Comparison of ENCODE assay signal across 8 cellular contexts in genomic region chr11:64245797-64246623, GRCh38. TPM values are rescaled to one million over a fixed set of nuclear protein-coding genes. Genes with fewer than 3 reads are reported as not detected.
A peak's percentile ranks its signal among the peaks of the same experiment; 100 is the strongest.
DNase-seq lines count a peak whose midpoint lies in the region; ATAC-seq and TF ChIP-seq lines count a peak whose summit lies in the region.

No MANE protein-coding gene starts in this region.

- H3K4me3 Mint-ChIP-seq in H9 (peak overlapping the region; percentile 88 to 94), glutamatergic neuron (ENCODE audit: unreplicated experiment) (peak overlapping the region; percentile 88), progenitor cell of endocrine pancreas (ENCODE audit: low read depth) (peak overlapping the region; percentile 86)

- no CpG with 5 or more reads among the region's 47 CpGs for WGBS in H9 (ENCODE audit: extremely low coverage, insufficient read length, low lambda C conversion rate)

- H3K27ac Mint-ChIP-seq in H9 (peak overlapping the region in 2 of 3 experiments; percentile 67 to 87; a peak in 6 of 7 replicates), glutamatergic neuron (ENCODE audit: unreplicated experiment) (peak overlapping the region; percentile 77), progenitor cell of endocrine pancreas (peak overlapping the region; percentile 90)

- H3K27me3 Mint-ChIP-seq in H9 (ENCODE audit: low read depth) = no peaks in the 10 kb centered on the region
- peaks cover 6% of the 10 kb centered on the region for H3K27me3 Mint-ChIP-seq in glutamatergic neuron (ENCODE audit: unreplicated experiment)
- H3K27me3 Mint-ChIP-seq in progenitor cell of endocrine pancreas = peaks cover 3% of the 10 kb centered on the region

- no peak overlapping the region for H4K91ac ChIP-seq in H9 (ENCODE audit: insufficient read length, low read depth, low read length)

- H3K14ac ChIP-seq in H9 (ENCODE audit: insufficient read depth, low read length) = peak overlapping the region; percentile 37

- no peak overlapping the region for H3K27ac ChIP-seq in H9 (ENCODE audit: insufficient read length, low read depth, low read length)

- H4K8ac ChIP-seq in H9 (replicated peaks; ENCODE audit: insufficient read length, low read depth, low read length) = no peak overlapping the region

- H3K23me2 ChIP-seq in H9 (ENCODE audit: insufficient read length, low read depth, low read length, poor library complexity, severe bottlenecking) = peaks cover 23% of the 10 kb centered on the region

- no peak overlapping the region for H3T11ph ChIP-seq in H9 (ENCODE audit: low read length)

- H3K18ac ChIP-seq in H9 (ENCODE audit: insufficient read length, low read depth, low read length) = no peak overlapping the region

- peak overlapping the region; percentile 39 for H3K4me2 ChIP-seq in H9 (ENCODE audit: insufficient read depth, insufficient read length, low read length)

- peak overlapping the region; percentile 50 for H3K9ac ChIP-seq in H9 (ENCODE audit: extremely low read depth, insufficient read length, low read length)

- ATAC-seq in GM21786 (IDR thresholded peaks at IDR 0.05; ENCODE audit: unreplicated experiment) (no peak), GM21447 (IDR thresholded peaks at IDR 0.05; ENCODE audit: unreplicated experiment) (no peak)

- H2BK12ac ChIP-seq in H9 (ENCODE audit: insufficient read length, low read depth, low read length) = no peak overlapping the region

- H2BK5ac ChIP-seq in H9 (ENCODE audit: insufficient read length, low read length) = no peak overlapping the region

- peak; percentile 88 for DNase-seq in A172 (ENCODE audit: low spot score)
- no peak for DNase-seq in H9
- DNase-seq in RKO (ENCODE audit: low spot score) = peak; percentile 95
- DNase-seq in activated naive CD4-positive, alpha-beta T cell (lab: John Stamatoyannopoulos, UW) = peak; percentile 29 to 57 (median 44)
- peak; percentile 70 for DNase-seq in glutamatergic neuron
- no peak for DNase-seq in progenitor cell of endocrine pancreas (ENCODE audit: low spot score, unreplicated experiment)

- H3K56ac ChIP-seq in H9 (ENCODE audit: insufficient read length, low read depth, low read length) = no peak overlapping the region

- peaks cover 9% of the 10 kb centered on the region; the same call in 1 of the 2 replicates for H3K79me2 ChIP-seq in H9 (ENCODE audit: insufficient read depth, low read length)

- no peak overlapping the region for H4K5ac ChIP-seq in H9 (ENCODE audit: insufficient read length, low read depth, low read length)

- peaks cover 9% of the 10 kb centered on the region; the same call in 1 of the 2 replicates for H3K4me1 ChIP-seq in H9 (ENCODE audit: insufficient read depth, low read length)

- H3K79me1 ChIP-seq in H9 (ENCODE audit: insufficient read depth, low read depth, low read length, poor library complexity, severe bottlenecking) = no peaks in the 10 kb centered on the region

- no peak overlapping the region for H2AFZ ChIP-seq in H9 (ENCODE audit: low read length)

- no peak overlapping the region for H2AK5ac ChIP-seq in H9 (ENCODE audit: insufficient read length, low read length)

- H3K23ac ChIP-seq in H9 (ENCODE audit: insufficient read length, low read depth, low read length) = no peak overlapping the region

- no peak overlapping the region for H2BK120ac ChIP-seq in H9 (ENCODE audit: low read depth, low read length, poor library complexity, severe bottlenecking)

- no peaks in the 10 kb centered on the region for H3K27me3 ChIP-seq in H9 (ENCODE audit: insufficient read depth, low read length)

- H2BK15ac ChIP-seq in H9 (ENCODE audit: low read depth, low read length) = no peak overlapping the region

- peaks cover 40 to 49% of the 10 kb centered on the region in 2 experiments for H3K4me1 Mint-ChIP-seq in H9
- H3K4me1 Mint-ChIP-seq in glutamatergic neuron (ENCODE audit: low read depth, unreplicated experiment) = peaks cover 7% of the 10 kb centered on the region
- H3K4me1 Mint-ChIP-seq in progenitor cell of endocrine pancreas (ENCODE audit: low read depth) = peaks cover 6% of the 10 kb centered on the region

- no peak overlapping the region for H3K4ac ChIP-seq in H9 (ENCODE audit: low read depth, low read length)

- no peaks in the 10 kb centered on the region for H4K20me1 ChIP-seq in H9 (ENCODE audit: control insufficient read depth, insufficient read depth, insufficient read length)

- no peak overlapping the region for H2BK20ac ChIP-seq in H9 (ENCODE audit: low read depth, low read length, poor library complexity, severe bottlenecking)

- no peaks in the 10 kb centered on the region for H3K9me3 ChIP-seq in H9 (ENCODE audit: control insufficient read depth, low read depth, low read length)

- H3K9me3 Mint-ChIP-seq in H9 (no peaks in the 10 kb centered on the region; a peak in 1 of 5 replicates), glutamatergic neuron (ENCODE audit: unreplicated experiment) (peaks cover 19% of the 10 kb centered on the region), progenitor cell of endocrine pancreas (ENCODE audit: low read depth) (no peaks in the 10 kb centered on the region)

- H3K36me3 Mint-ChIP-seq in H9 (ENCODE audit: insufficient read depth in 1 of 3, low read depth in 3 of 3) (peaks cover 12 to 22% (median 13%) of the 10 kb centered on the region in 3 experiments; a peak in 6 of 7 replicates), glutamatergic neuron (ENCODE audit: unreplicated experiment) (no peaks in the 10 kb centered on the region), progenitor cell of endocrine pancreas (ENCODE audit: insufficient read depth) (peaks cover 4% of the 10 kb centered on the region)

- TF ChIP-seq CTCF in H9 (conservative IDR thresholded peaks at IDR 0.05) (no peak), glutamatergic neuron (IDR thresholded peaks at IDR 0.05; ENCODE audit: partially characterized antibody, unreplicated experiment) (no peak), progenitor cell of endocrine pancreas (IDR thresholded peaks at IDR 0.05; ENCODE audit: unreplicated experiment) (no peak)

RNA-seq across cellular contexts. Expression of gene PPP1R14B, which starts 0.7 kb away (rescaled TPM):
- total RNA-seq in A172 (2014; rRNA removed; shearing (Covaris generic)) = 455 and 478 TPM in 2 replicates
- 358 and 363 TPM in 2 replicates for total RNA-seq in H9 (2021)
- 348 TPM for total RNA-seq in glutamatergic neuron (ENCODE audit: unreplicated experiment)
- total RNA-seq in progenitor cell of endocrine pancreas = 198 TPM in 2 replicates

RNA-seq across cellular contexts. Expression of gene FKBP2, which starts 5.1 kb away (rescaled TPM):
- total RNA-seq in A172 (2014; rRNA removed; shearing (Covaris generic)) = 40.5 and 55.9 TPM in 2 replicates
- total RNA-seq in H9 (2021) (36.5 and 41.0 TPM in 2 replicates), glutamatergic neuron (ENCODE audit: unreplicated experiment) (31.4 TPM), progenitor cell of endocrine pancreas (48.5 and 57.7 TPM in 2 replicates)

RNA-seq across cellular contexts. Expression of gene PLCB3, which starts 5.3 kb away (rescaled TPM):
- 51.0 and 64.8 TPM in 2 replicates for total RNA-seq in A172 (2014; rRNA removed; shearing (Covaris generic))
- 79.3 and 80.2 TPM in 2 replicates for total RNA-seq in H9 (2021)
- total RNA-seq in glutamatergic neuron (ENCODE audit: unreplicated experiment) = 36.2 TPM
- 22.6 and 27.3 TPM in 2 replicates for total RNA-seq in progenitor cell of endocrine pancreas

RNA-seq across cellular contexts. Expression of gene VEGFB, which starts 11.6 kb away (rescaled TPM):
- 24.4 and 33.0 TPM in 2 replicates for total RNA-seq in A172 (2014; rRNA removed; shearing (Covaris generic))
- total RNA-seq in H9 (2021) (57.1 and 57.7 TPM in 2 replicates), glutamatergic neuron (ENCODE audit: unreplicated experiment) (12.3 TPM), progenitor cell of endocrine pancreas (66.1 and 68.2 TPM in 2 replicates)

RNA-seq across cellular contexts. Expression of gene DNAJC4, which starts 15.7 kb away (rescaled TPM):
- 3.0 and 12.0 TPM in 2 replicates for total RNA-seq in A172 (2014; rRNA removed; shearing (Covaris generic))
- total RNA-seq in H9 (2021) (21.0 and 24.2 TPM in 2 replicates), glutamatergic neuron (ENCODE audit: unreplicated experiment) (30.5 TPM), progenitor cell of endocrine pancreas (35.4 and 39.1 TPM in 2 replicates)

Comparison
In these comparisons a context has a peak if more than half of its experiments do, and no peak if none do; other contexts are left out.
1. DNase-seq: peak in A172 (single experiment), RKO (single experiment), activated naive CD4-positive, alpha-beta T cell (4 of 4) and glutamatergic neuron (single experiment); none in H9 (single experiment) and progenitor cell of endocrine pancreas (single experiment).
2. Peak in every context shown above with its lines, with median percentiles within 50 percentile points of each other: H3K27ac Mint-ChIP-seq and H3K4me3 Mint-ChIP-seq.